In genomic region chr7:137404918-137405317, GRCh38 we compare ENCODE assay signal across 25 cellular contexts.
"Had no signal": no experiment of that assay in that cellular context is flagged by ENCODE, and none has a peak within 500 bp of the region (broad histone marks: within the 10 kb centered on the region; RNA-seq: fewer than 3 reads in every experiment).

No MANE protein-coding gene starts in this region.

- H3K4me3 Mint-ChIP-seq: activated CD4-positive, alpha-beta memory T cell treated with anti-CD3 and anti-CD28 coated beads, Interleukin-2, amount 10 ng/mL, durations not matched to agents 7 days and 5 days; activated CD4-positive, alpha-beta T cell treated with anti-CD3 and anti-CD28 coated beads for 36 hours; activated naive CD4-positive, alpha-beta T cell treated with anti-CD3 and anti-CD28 coated beads for 36 hours; activated naive CD8-positive, alpha-beta T cell; activated T-helper 17 cell treated with anti-CD3 and anti-CD28 coated beads, Interleukin-2, amount 50 U/mL, for 72 hours had no signal

- H3K4me3 ChIP-seq: breast epithelium, Peyer's patch, SJCRH30 had no signal

- H3K9me3 Mint-ChIP-seq: activated CD4-positive, alpha-beta memory T cell treated with anti-CD3 and anti-CD28 coated beads, Interleukin-2, amount 10 ng/mL, durations not matched to agents 7 days and 5 days; activated naive CD4-positive, alpha-beta T cell treated with anti-CD3 and anti-CD28 coated beads for 36 hours had no signal

- ATAC-seq: activated CD4-positive, alpha-beta T cell treated with anti-CD3 and anti-CD28 coated beads for 36 hours; activated T-helper 17 cell treated with anti-CD3 and anti-CD28 coated beads, Interleukin-2, amount 50 U/mL, for 72 hours had no signal

- H3K4me1 ChIP-seq: breast epithelium, Peyer's patch, SJCRH30 had no signal

- H3K36me3 Mint-ChIP-seq: activated naive CD8-positive, alpha-beta T cell had no signal

- H3K4me1 Mint-ChIP-seq: activated CD4-positive, alpha-beta memory T cell treated with anti-CD3 and anti-CD28 coated beads, Interleukin-2, amount 10 ng/mL, durations not matched to agents 7 days and 5 days; activated CD4-positive, alpha-beta T cell treated with anti-CD3 and anti-CD28 coated beads for 36 hours; activated T-helper 17 cell treated with anti-CD3 and anti-CD28 coated beads, Interleukin-2, amount 50 U/mL, for 72 hours had no signal

- H3K27me3 ChIP-seq: breast epithelium, Peyer's patch, SJCRH30 had no signal

- H3K9me3 ChIP-seq: breast epithelium, Peyer's patch, SJCRH30, SK-N-SH had no signal

- H3K36me3 ChIP-seq: breast epithelium, Peyer's patch, SJCRH30, WERI-Rb-1 had no signal

- H3K4me2 ChIP-seq: SK-N-SH had no signal

- DNase-seq: activated CD4-positive, alpha-beta memory T cell treated with anti-CD3 and anti-CD28 coated beads, Interleukin-2, amount 10 ng/mL, durations not matched to agents 7 days and 5 days; activated CD4-positive, alpha-beta T cell treated with anti-CD3 and anti-CD28 coated beads for 36 hours; activated CD4-positive, alpha-beta T cell treated with anti-CD3 and anti-CD28 coated beads, Interleukin-2, amount 50 U/mL, for 1 hour; activated gamma-delta T cell; activated naive CD4-positive, alpha-beta T cell treated with anti-CD3 and anti-CD28 coated beads for 36 hours; activated T-cell treated with anti-CD3 and anti-CD28 coated beads for 4 hours; activated T-cell treated with anti-CD3 and anti-CD28 coated beads, Interleukin-2, amount 50 U/mL, for 48 hours; amygdala; central memory CD4-positive, alpha-beta T cell; NCI-H146; NCI-H187 treated with DMSO at 0.1 percent for 48 hours; NCI-H2081 treated with DMSO at 0.1 percent for 48 hours; NCI-H446; NCI-H526; NCI-H82; Peyer's patch; Right ventricle myocardium superior; SJCRH30; SK-N-SH; T-helper 1 cell; WERI-Rb-1 had no signal

- H3K27me3 Mint-ChIP-seq: activated CD4-positive, alpha-beta memory T cell treated with anti-CD3 and anti-CD28 coated beads, Interleukin-2, amount 10 ng/mL, durations not matched to agents 7 days and 5 days; activated T-helper 17 cell treated with anti-CD3 and anti-CD28 coated beads, Interleukin-2, amount 50 U/mL, for 72 hours had no signal

- H3K9ac ChIP-seq: SK-N-SH had no signal

- H3K27ac ChIP-seq: breast epithelium, Peyer's patch, RWPE1, SJCRH30, WERI-Rb-1 had no signal

- H3K27ac Mint-ChIP-seq: activated CD4-positive, alpha-beta memory T cell treated with anti-CD3 and anti-CD28 coated beads, Interleukin-2, amount 10 ng/mL, durations not matched to agents 7 days and 5 days; activated CD4-positive, alpha-beta T cell treated with anti-CD3 and anti-CD28 coated beads for 36 hours; activated naive CD4-positive, alpha-beta T cell treated with anti-CD3 and anti-CD28 coated beads for 36 hours; activated naive CD8-positive, alpha-beta T cell; activated T-helper 17 cell treated with anti-CD3 and anti-CD28 coated beads, Interleukin-2, amount 50 U/mL, for 72 hours had no signal

- H3K9me2 ChIP-seq: SK-N-SH had no signal
